In the genomic region with DNA sequence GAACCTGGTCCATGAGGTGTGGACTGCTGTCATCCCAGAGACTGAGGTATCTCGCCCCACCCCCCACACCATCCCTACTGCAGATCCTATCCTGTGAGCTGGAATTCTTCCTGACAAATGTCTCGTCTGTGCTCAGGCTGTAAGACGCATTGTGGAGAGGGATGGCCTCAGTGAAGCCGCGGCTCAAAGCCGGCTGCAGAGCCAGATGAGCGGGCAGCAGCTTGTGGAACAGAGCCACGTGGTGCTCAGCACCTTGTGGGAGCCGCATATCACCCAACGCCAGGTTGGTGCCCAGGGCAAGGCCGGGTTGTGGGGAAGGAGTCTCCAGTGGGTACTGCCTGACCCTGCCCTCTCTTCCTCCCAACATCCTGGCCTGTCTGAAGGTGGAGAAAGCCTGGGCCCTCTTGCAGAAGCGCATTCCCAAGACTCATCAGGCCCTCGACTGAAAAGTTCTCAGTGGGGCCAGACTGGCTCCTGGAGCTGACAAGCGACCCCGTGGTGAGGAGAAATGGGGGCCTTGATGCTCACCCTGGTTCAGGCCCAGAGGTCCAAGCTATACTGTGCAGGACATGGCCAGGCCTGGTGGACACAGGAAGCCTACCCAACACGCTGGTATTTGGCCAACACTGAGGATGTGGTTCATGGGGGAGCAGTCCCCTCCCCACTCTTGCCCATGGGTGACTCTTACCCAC, we compare ENCODE assay signal across 10 cellular contexts. TPM values are rescaled to one million over a fixed set of nuclear protein-coding genes. Genes with fewer than 3 reads are reported as not detected.
A peak's percentile ranks its signal among the peaks of the same experiment; 100 is the strongest.
DNase-seq lines count a peak whose midpoint lies in the region; ATAC-seq and TF ChIP-seq lines count a peak whose summit lies in the region.
"Had no signal": no experiment of that assay in that cellular context is flagged by ENCODE, and none has a peak within 500 bp of the region (broad histone marks: within the 10 kb centered on the region; RNA-seq: fewer than 3 reads in every experiment).

No MANE protein-coding gene starts in this region.

- intact Hi-C loops in CD14-positive monocyte (cut with micrococcal nuclease) (loop anchor here (5.0 kb wide), 2 partner anchors 42 to 432 kb away; a partner anchor contains a TSS), activated B cell treated with CpG ODN at 0.5 μM for 24 hours (cut with micrococcal nuclease) (no loop called here)

- no peak for TF ChIP-seq CTCF in CD14-positive monocyte (IDR thresholded peaks at IDR 0.05)
- TF ChIP-seq CTCF in activated B cell treated with CpG ODN at 0.5 μM for 24 hours (IDR thresholded peaks at IDR 0.05): no peak

- POLR2A ChIA-PET in activated B cell treated with CpG ODN at 0.5 μM for 24 hours (lab: Charles Lee): interaction anchor here (0.6 to 4.7 kb wide), 6 partner anchors 11 to 259 kb away, joined by 5 to 62 read pairs (median 20); a partner anchor contains a TSS

- peak overlapping the region; percentile 83 for H3K9ac ChIP-seq in mucosa of stomach (ENCODE audit: low read length)

- no peak overlapping the region for H3K4me3 ChIP-seq in mucosa of stomach (ENCODE audit: low read length)

- peaks cover 44 to 54% of the 10 kb centered on the region in 2 donors for H3K36me3 Mint-ChIP-seq in CD14-positive monocyte
- H3K36me3 Mint-ChIP-seq in activated B cell treated with CpG ODN at 0.5 μM for 24 hours (ENCODE audit: low read depth): peaks cover 61% of the 10 kb centered on the region

- peaks cover 56% of the 10 kb centered on the region for H3K4me1 ChIP-seq in mucosa of stomach (ENCODE audit: control insufficient read depth, insufficient read depth, low read length)

- no peak overlapping the region for H3K4me3 Mint-ChIP-seq in CD14-positive monocyte
- H3K4me3 Mint-ChIP-seq in activated B cell treated with CpG ODN at 0.5 μM for 24 hours: peak overlapping the region; percentile 98

- ATAC-seq in activated B cell treated with CpG ODN at 0.5 μM for 24 hours (ENCODE audit: low read depth): no peak

- H3K9me3 ChIP-seq in mucosa of stomach (ENCODE audit: control insufficient read depth, low read length): no peaks in the 10 kb centered on the region
- H3K9me3 ChIP-seq: ovary had no signal

- DNase-seq in CD14-positive monocyte (ENCODE audit: low spot score) (no peak), activated B cell treated with CpG ODN at 0.5 μM for 24 hours (no peak), NCI-H1048 (lab: John Stamatoyannopoulos, UW) (no peak), NCI-H1694 (lab: John Stamatoyannopoulos, UW) (no peak), NCI-H446 treated with DMSO at 0.1 percent for 48 hours (lab: John Stamatoyannopoulos, UW) (no peak)
- DNase-seq: activated CD4-positive, alpha-beta T cell treated with anti-CD3 and anti-CD28 coated beads, Interleukin-2, amount 50 U/mL, for 48 hours; DMS 273 treated with DMSO at 0.1 percent for 48 hours; NCI-H345 had no signal

- peaks cover 0 to 3% (median 0%) of the 10 kb centered on the region in 7 donors for H3K9me3 Mint-ChIP-seq in CD14-positive monocyte
- no peaks in the 10 kb centered on the region for H3K9me3 Mint-ChIP-seq in activated B cell treated with CpG ODN at 0.5 μM for 24 hours

- H3K27me3 Mint-ChIP-seq in CD14-positive monocyte (ENCODE audit: low read depth in 3 of 3): peaks cover 0 to 2% (median 1%) of the 10 kb centered on the region in 3 donors
- H3K27me3 Mint-ChIP-seq in activated B cell treated with CpG ODN at 0.5 μM for 24 hours: no peaks in the 10 kb centered on the region

- H3K27ac Mint-ChIP-seq in CD14-positive monocyte (peak overlapping the region in 4 of 7 donors; percentile 30 to 96 (median 90)), activated B cell treated with CpG ODN at 0.5 μM for 24 hours (no peak overlapping the region)

- peaks cover 31% of the 10 kb centered on the region for H3K36me3 ChIP-seq in mucosa of stomach (ENCODE audit: control insufficient read depth, insufficient read depth, low read length)
- H3K36me3 ChIP-seq: ovary had no signal

- H3K4me1 Mint-ChIP-seq in CD14-positive monocyte (peaks cover 39% of the 10 kb centered on the region), activated B cell treated with CpG ODN at 0.5 μM for 24 hours (peaks cover 44% of the 10 kb centered on the region)

- CTCF ChIA-PET in activated B cell treated with CpG ODN at 0.5 μM for 24 hours (lab: Charles Lee): interaction anchor here (0.9 kb wide), 1 partner anchor 13 kb away, joined by 3 read pairs; no protein-coding TSS in a partner anchor

- no peaks in the 10 kb centered on the region for H3K27me3 ChIP-seq in mucosa of stomach (ENCODE audit: control insufficient read depth, insufficient read depth, low read length)
- H3K27me3 ChIP-seq: ovary had no signal

RNA-seq across cellular contexts. Expression of a gene that starts 1.2 kb away (rescaled TPM):
- polyA plus RNA-seq in CD14-positive monocyte: 10 to 100 TPM; 61.4 to 63.5 TPM
- 53.4 and 59.7 TPM in 2 replicates for total RNA-seq in activated B cell treated with CpG ODN at 0.5 μM for 24 hours

RNA-seq across cellular contexts. Expression of a gene that starts 3.7 kb away (rescaled TPM):
- 10 to 100 TPM; 52.6 to 57.9 TPM for polyA plus RNA-seq in CD14-positive monocyte
- 82.4 and 94.9 TPM in 2 replicates for total RNA-seq in activated B cell treated with CpG ODN at 0.5 μM for 24 hours

RNA-seq across cellular contexts. Expression of a gene that starts 11.9 kb away (rescaled TPM):
- polyA plus RNA-seq in CD14-positive monocyte: not detected
- total RNA-seq in activated B cell treated with CpG ODN at 0.5 μM for 24 hours: 9.0 and 10.8 TPM in 2 replicates

RNA-seq across cellular contexts. Expression of a gene that starts 12.9 kb away (rescaled TPM):
- polyA plus RNA-seq in CD14-positive monocyte: under 1 TPM; 0.19 to 0.27 TPM
- total RNA-seq in activated B cell treated with CpG ODN at 0.5 μM for 24 hours: 0.86 and 1.2 TPM in 2 replicates

RNA-seq across cellular contexts. Expression of a gene that starts 29.6 kb away (rescaled TPM):
- 10 to 100 TPM; 10.4 to 24.9 TPM for polyA plus RNA-seq in CD14-positive monocyte
- 27.8 and 33.9 TPM in 2 replicates for total RNA-seq in activated B cell treated with CpG ODN at 0.5 μM for 24 hours
